ENCODE assay signal across 18 cellular contexts in the genomic region with DNA sequence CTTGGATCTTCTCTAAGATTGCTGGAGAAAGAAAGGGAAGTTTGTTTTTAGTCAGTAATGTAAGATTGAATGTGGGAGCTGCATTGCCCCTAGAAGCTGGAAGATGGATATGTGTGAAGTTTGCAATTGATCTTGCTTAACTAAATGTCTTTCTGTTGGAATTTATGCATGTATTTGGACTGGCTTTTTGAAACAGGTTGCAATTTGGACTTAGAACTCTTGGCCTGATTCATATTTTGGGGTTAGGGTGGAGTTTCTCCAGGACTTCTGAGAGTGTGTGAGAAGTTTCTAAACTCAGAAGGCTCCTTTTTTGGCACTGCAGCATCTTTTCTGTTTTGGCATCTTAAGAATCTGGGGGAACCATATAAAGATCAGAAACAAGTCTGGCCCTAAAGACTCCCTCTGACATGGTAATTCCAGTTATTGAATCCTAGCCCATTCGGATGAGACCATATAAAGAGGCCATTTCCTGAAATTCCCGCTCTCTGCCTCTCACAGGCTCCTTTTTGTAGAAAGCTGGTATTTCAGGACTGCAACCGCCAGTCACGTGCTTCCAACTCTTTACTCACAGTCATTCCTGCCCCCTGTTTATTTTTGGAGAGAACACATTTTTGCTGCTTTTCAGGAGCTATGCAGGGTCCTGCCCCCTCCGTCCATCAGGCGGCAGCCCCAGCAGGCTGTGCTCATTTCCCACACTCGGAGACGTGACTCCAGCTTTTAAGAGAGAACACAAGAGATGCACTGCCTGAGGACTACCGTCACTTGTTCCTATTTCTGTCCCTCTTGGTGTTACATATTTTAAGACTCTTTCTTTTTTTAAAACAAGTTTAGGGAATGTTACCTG. TPM values are rescaled to one million over a fixed set of nuclear protein-coding genes. Genes with fewer than 3 reads are reported as not detected.
DNase-seq lines count a peak whose midpoint lies in the region; ATAC-seq and TF ChIP-seq lines count a peak whose summit lies in the region.
"Had no signal": no experiment of that assay in that cellular context is flagged by ENCODE, and none has a peak within 500 bp of the region (broad histone marks: within the 10 kb centered on the region; RNA-seq: fewer than 3 reads in every experiment).

No MANE protein-coding gene starts in this region.

- CTCF ChIA-PET in WTC11 (lab: Charles Lee) = interaction anchor here (0.9 to 1.9 kb wide), 4 partner anchors 29 to 375 kb away, joined by 4 to 7 read pairs (median 4); no protein-coding TSS in a partner anchor

- DNase-seq in WTC11 (ENCODE audit: low spot score) (no peak), foreskin melanocyte (peak; percentile 39), mucosa of gallbladder (ENCODE audit: low spot score) (peak; percentile 17), stomach (no peak), NCI-H1092 treated with DMSO at 0.1 percent for 48 hours (lab: John Stamatoyannopoulos, UW) (no peak), NCI-H1048 (lab: John Stamatoyannopoulos, UW) (no peak), mucosa of descending colon (no peak), NCI-H2107 treated with DMSO at 0.1 percent for 48 hours (lab: John Stamatoyannopoulos, UW; ENCODE audit: unreplicated experiment) (no peak)
- DNase-seq: activated CD4-positive, alpha-beta T cell treated with anti-CD3 and anti-CD28 coated beads for 36 hours; activated naive CD8-positive, alpha-beta T cell treated with anti-CD3 and anti-CD28 coated beads, Interleukin-2, amount 50 U/mL, for 24 hours; activated T-cell treated with anti-CD3 and anti-CD28 coated beads, Interleukin-2, amount 50 U/mL, for 1 hour; BE2C; DND-41; foreskin keratinocyte; KBM-7; NCI-H1694; NCI-H526 treated with DMSO at 0.1 percent for 48 hours; T-helper 17 cell had no signal

- no peak overlapping the region for H3K4me3 Mint-ChIP-seq in WTC11
- H3K4me3 Mint-ChIP-seq: activated CD4-positive, alpha-beta T cell treated with anti-CD3 and anti-CD28 coated beads for 36 hours; activated naive CD8-positive, alpha-beta T cell treated with anti-CD3 and anti-CD28 coated beads, Interleukin-2, amount 50 U/mL, for 24 hours; T-helper 17 cell had no signal

- TF ChIP-seq CTCF in WTC11 (IDR thresholded peaks at IDR 0.05) (no peak), stomach (IDR thresholded peaks at IDR 0.05) (no peak), mucosa of descending colon (IDR thresholded peaks at IDR 0.05) (no peak)

- H3K4me1 ChIP-seq in stomach (peaks cover 0 to 13% (median 6%) of the 10 kb centered on the region in 4 donors), mucosa of descending colon (ENCODE audit: low read depth) (no peaks in the 10 kb centered on the region)
- H3K4me1 ChIP-seq: BE2C, foreskin keratinocyte had no signal

- no peak overlapping the region for H3K4me3 ChIP-seq in stomach
- no peak overlapping the region for H3K4me3 ChIP-seq in mucosa of descending colon

- no peaks in the 10 kb centered on the region for H3K9me3 Mint-ChIP-seq in WTC11
- H3K9me3 Mint-ChIP-seq: activated naive CD8-positive, alpha-beta T cell treated with anti-CD3 and anti-CD28 coated beads, Interleukin-2, amount 50 U/mL, for 24 hours had no signal

- TF ChIP-seq EP300 in stomach (IDR thresholded peaks at IDR 0.05) = peak; percentile 73

- TF ChIP-seq POLR2A in stomach (IDR thresholded peaks at IDR 0.05) = no peak

- peaks cover 22% of the 10 kb centered on the region for H3K4me1 Mint-ChIP-seq in WTC11
- H3K4me1 Mint-ChIP-seq: activated CD4-positive, alpha-beta T cell treated with anti-CD3 and anti-CD28 coated beads for 36 hours had no signal

- intact Hi-C loops in stomach (cut with DNase I; ENCODE audit: low total_unique reads) (no loop called here), mucosa of descending colon (cut with DNase I, micrococcal nuclease) (no loop called here)

- ATAC-seq in WTC11 (peak; percentile 56), mucosa of descending colon (no peak)
- ATAC-seq: activated CD4-positive, alpha-beta T cell treated with anti-CD3 and anti-CD28 coated beads for 36 hours; activated naive CD8-positive, alpha-beta T cell treated with anti-CD3 and anti-CD28 coated beads, Interleukin-2, amount 50 U/mL, for 24 hours; foreskin keratinocyte; T-helper 17 cell had no signal

- no peaks in the 10 kb centered on the region for H3K9me3 ChIP-seq in stomach
- H3K9me3 ChIP-seq in mucosa of descending colon = no peaks in the 10 kb centered on the region
- H3K9me3 ChIP-seq: BE2C had no signal

- peaks cover 21% of the 10 kb centered on the region for H3K36me3 Mint-ChIP-seq in WTC11

- 67 to 90% (median 78%) methylated on average over 9 of the region's 9 CpGs for WGBS in stomach, 5 donors

- no peak overlapping the region; the same call in 1 of the 2 replicates for H3K27ac Mint-ChIP-seq in WTC11
- H3K27ac Mint-ChIP-seq: activated CD4-positive, alpha-beta T cell treated with anti-CD3 and anti-CD28 coated beads for 36 hours; activated naive CD8-positive, alpha-beta T cell treated with anti-CD3 and anti-CD28 coated beads, Interleukin-2, amount 50 U/mL, for 24 hours; T-helper 17 cell had no signal

- peaks cover 0 to 68% (median 58%) of the 10 kb centered on the region in 4 donors for H3K36me3 ChIP-seq in stomach
- no peaks in the 10 kb centered on the region for H3K36me3 ChIP-seq in mucosa of descending colon (ENCODE audit: low read depth)
- H3K36me3 ChIP-seq: BE2C had no signal

- no peaks in the 10 kb centered on the region for H3K27me3 Mint-ChIP-seq in WTC11 (ENCODE audit: low read depth)
- H3K27me3 Mint-ChIP-seq: activated CD4-positive, alpha-beta T cell treated with anti-CD3 and anti-CD28 coated beads for 36 hours; activated naive CD8-positive, alpha-beta T cell treated with anti-CD3 and anti-CD28 coated beads, Interleukin-2, amount 50 U/mL, for 24 hours; T-helper 17 cell had no signal

- H3K27me3 ChIP-seq in stomach = no peaks in the 10 kb centered on the region
- H3K27me3 ChIP-seq: BE2C, foreskin keratinocyte had no signal

- H3K27ac ChIP-seq in stomach = peak overlapping the region in 4 of 5 donors; percentile 57 to 81 (median 64)
- H3K27ac ChIP-seq: foreskin keratinocyte had no signal

- POLR2A ChIA-PET in WTC11 (lab: Charles Lee) = no interaction called here

TF ChIP-seq in WTC11, 78 proteins besides CTCF, POLR2A, EP300 and RAD21:
- TF ChIP-seq, protein P1, sequence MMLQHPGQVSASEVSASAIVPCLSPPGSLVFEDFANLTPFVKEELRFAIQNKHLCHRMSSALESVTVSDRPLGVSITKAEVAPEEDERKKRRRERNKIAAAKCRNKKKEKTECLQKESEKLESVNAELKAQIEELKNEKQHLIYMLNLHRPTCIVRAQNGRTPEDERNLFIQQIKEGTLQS (CRISPR knock-in tag; conservative IDR thresholded peaks at IDR 0.05) = no peak
- no peak for TF ChIP-seq MXD4 (CRISPR knock-in tag; IDR thresholded peaks at IDR 0.05; ENCODE audit: borderline replicate concordance)
- no peak for TF ChIP-seq ZNF232 (CRISPR knock-in tag; IDR thresholded peaks at IDR 0.05)
- no peak for TF ChIP-seq ERG (CRISPR knock-in tag; IDR thresholded peaks at IDR 0.05)

RNA-seq across cellular contexts. Expression of gene IFT43, which starts 26.6 kb away (rescaled TPM):
- 17.5 to 20.5 TPM (median 19.2 TPM) in 3 replicates for total RNA-seq in WTC11 (2021)
- total RNA-seq in mucosa of gallbladder = 42.6 TPM
- total RNA-seq in stomach = 100 to 1,000 TPM in 1 of 5 donors, 10 to 100 TPM in 3, 1 to 10 TPM in 1; 7.6 to 129 (median 37.8) TPM
- 10 to 100 TPM; 33.0 to 47.0 (median 44.1) TPM for polyA plus RNA-seq in stomach
- total RNA-seq in mucosa of descending colon = 10 to 100 TPM; 27.3 to 64.0 (median 27.5) TPM

RNA-seq across cellular contexts. Expression of gene TGFB3, which starts 30.4 kb away (rescaled TPM):
- total RNA-seq in WTC11 (2021) (1.1 to 1.7 TPM (median 1.2 TPM) in 3 replicates), mucosa of gallbladder (57.9 TPM), stomach (10 to 100 TPM in 2 of 5 donors, 1 to 10 TPM in 2, not detected in 1; 2.0 to 24.6 (median 13.9) TPM), mucosa of descending colon (10 to 100 TPM in 1 of 3 donors, 1 to 10 TPM in 2; 5.2 to 13.0 (median 5.7) TPM)
- polyA plus RNA-seq in stomach = 10 to 100 TPM in 2 of 3 donors, 1 to 10 TPM in 1; 5.7 to 17.6 (median 13.9) TPM

Comparison
In these comparisons a context has a peak if more than half of its experiments do, and no peak if none do; other contexts are left out.
1. DNase-seq: peak in foreskin melanocyte (single experiment) and mucosa of gallbladder (single experiment); none in WTC11 (single experiment), stomach (single experiment), NCI-H1092 treated with DMSO at 0.1 percent for 48 hours (single experiment), NCI-H1048 (single experiment), mucosa of descending colon (0 of 3) and NCI-H2107 treated with DMSO at 0.1 percent for 48 hours (single experiment).